In the genomic region with DNA sequence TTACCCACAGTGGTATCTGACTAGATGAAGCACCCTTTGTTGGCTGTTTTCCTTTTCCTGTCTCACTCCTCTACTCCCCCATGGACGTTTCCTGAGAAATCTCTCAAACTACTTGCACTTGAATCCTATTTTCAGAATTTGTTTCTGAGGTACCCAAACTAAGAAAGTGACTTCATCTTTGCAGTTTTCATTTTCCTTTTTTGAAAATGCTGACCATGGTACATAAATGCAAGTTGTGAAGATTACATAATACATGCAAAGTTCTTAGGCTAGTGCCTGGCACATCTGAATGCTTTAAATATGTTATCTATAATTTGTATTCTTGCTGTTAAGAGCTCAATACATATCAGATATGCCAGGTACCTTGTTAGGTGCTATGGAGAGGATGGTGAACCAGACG, we compare ENCODE assay signal across 17 cellular contexts.
"Had no signal": no experiment of that assay in that cellular context is flagged by ENCODE, and none has a peak within 500 bp of the region (broad histone marks: within the 10 kb centered on the region; RNA-seq: fewer than 3 reads in every experiment).

No MANE protein-coding gene starts in this region.

- ATAC-seq: Panc1 had no signal

- H3K27me3 ChIP-seq: MG63 had no signal

- H3K9ac ChIP-seq: SK-N-SH had no signal

- H3K9me3 ChIP-seq: MG63, SK-N-SH had no signal

- H3K4me3 ChIP-seq: MG63 had no signal

- H3K27ac ChIP-seq: RWPE1 had no signal

- H3K9me2 ChIP-seq: SK-N-SH had no signal

- H3K4me2 ChIP-seq: SK-N-SH had no signal

- H3K36me3 ChIP-seq: MG63 had no signal

- DNase-seq: KBM-7, MG63, NCI-H1092 treated with DMSO at 0.1 percent for 48 hours, NCI-H1436, NCI-H187, NCI-H2029, NCI-H2081 treated with DMSO at 0.1 percent for 48 hours, NCI-H2171, NCI-H345, NCI-H446 treated with DMSO at 0.1 percent for 48 hours, NCI-H510A treated with DMSO at 0.1 percent for 48 hours, NCI-H748 treated with DMSO at 0.1 percent for 48 hours, SHP77, SK-N-SH, SW 1271 had no signal
